In genomic region chr2:135876066-135876711, GRCh38 we compare ENCODE assay signal across 8 cellular contexts. TPM values are rescaled to one million over a fixed set of nuclear protein-coding genes. Genes with fewer than 3 reads are reported as not detected.
DNase-seq lines count a peak whose midpoint lies in the region; ATAC-seq and TF ChIP-seq lines count a peak whose summit lies in the region.

MCM6 (minus strand) TSS chr2:135876443; CDS start chr2:135876365, 78 bp downstream.

- H3K27ac Mint-ChIP-seq in naive thymus-derived CD4-positive, alpha-beta T cell: peak within 1 kb of the TSS; percentile 84 to 97 (median 95)
- H3K27ac Mint-ChIP-seq in stimulated activated naive B cell treated with anti-CD40 and anti-IgM and Interleukin-4, amounts not matched to agents 10 μg/mL and 1 μg/mL and 100 μg/mL, for 72 hours: peak within 1 kb of the TSS; percentile 97

- TF ChIP-seq CTCF in DND-41 (IDR thresholded peaks at IDR 0.05; ENCODE audit: borderline replicate concordance, extremely low read depth, low read length, poor library complexity, severe bottlenecking) (peak; percentile 4), fibroblast of lung (conservative IDR thresholded peaks at IDR 0.05 in 1 of 2, IDR thresholded peaks at IDR 0.05 in 1 of 2; ENCODE audit: low read depth in 1 of 2, low read length in 2 of 2) (no peak)

- H3K4me2 ChIP-seq in DND-41 (ENCODE audit: insufficient read depth, low read length) (peak within 1 kb of the TSS; percentile 85), Karpas-422 (ENCODE audit: low read depth, low read length, poor library complexity, severe bottlenecking) (peak within 1 kb of the TSS; percentile 97), fibroblast of lung (ENCODE audit: extremely low read depth, insufficient read depth, low read length) (peak within 1 kb of the TSS; percentile 85)

- peaks cover 43% of the 10 kb centered on the region for H4K20me1 ChIP-seq in DND-41 (ENCODE audit: insufficient read depth, low read length)
- H4K20me1 ChIP-seq in Karpas-422 (ENCODE audit: insufficient read depth, low read depth, low read length): 0 out of 2 replicates have a peak, but pooled peaks cover 4% of the 10 kb centered on the region
- no peaks in the 10 kb centered on the region for H4K20me1 ChIP-seq in fibroblast of lung (ENCODE audit: control insufficient read depth, extremely low read depth, insufficient read depth, low read length)

- no peaks in the 10 kb centered on the region for H3K9me3 ChIP-seq in DND-41 (ENCODE audit: insufficient read depth, low read length, severe bottlenecking)
- no peaks in the 10 kb centered on the region for H3K9me3 ChIP-seq in Karpas-422 (ENCODE audit: low read length)
- H3K9me3 ChIP-seq in fibroblast of lung (ENCODE audit: control insufficient read depth, insufficient read depth, low read depth, low read length): no peaks in the 10 kb centered on the region
- H3K9me3 ChIP-seq in naive thymus-derived CD4-positive, alpha-beta T cell (ENCODE audit: control insufficient read depth in 2 of 3, low read length in 3 of 3): no peaks in the 10 kb centered on the region

- H3K4me3 ChIP-seq in DND-41 (ENCODE audit: low read depth in 1 of 2, low read length in 2 of 2) (peak within 1 kb of the TSS; percentile 83 to 91), Karpas-422 (ENCODE audit: low read length) (peak within 1 kb of the TSS; percentile 91), fibroblast of lung (replicated peaks in 1 of 4; ENCODE audit: control extremely low read depth in 1 of 4, insufficient read depth in 1 of 4, low read depth in 3 of 4, low read length in 4 of 4) (peak within 1 kb of the TSS; percentile 68 to 85 (median 72))
- H3K4me3 ChIP-seq in naive thymus-derived CD4-positive, alpha-beta T cell (ENCODE audit: low read length): peak within 1 kb of the TSS; percentile 83

- peak within 1 kb of the TSS; percentile 97 for H3K27ac ChIP-seq in DND-41 (ENCODE audit: low read length)
- peak within 1 kb of the TSS; percentile 73 for H3K27ac ChIP-seq in Karpas-422 (ENCODE audit: low read length)
- H3K27ac ChIP-seq in fibroblast of lung (ENCODE audit: insufficient read depth, low read length): peak within 1 kb of the TSS; percentile 81
- H3K27ac ChIP-seq in naive thymus-derived CD4-positive, alpha-beta T cell (ENCODE audit: low read depth, low read length): peak within 1 kb of the TSS; percentile 84

- H2AFZ ChIP-seq in DND-41 (ENCODE audit: low read depth, low read length) (peak within 1 kb of the TSS; percentile 78), Karpas-422 (ENCODE audit: low read length) (peak within 1 kb of the TSS; percentile 96), fibroblast of lung (ENCODE audit: low read length) (peak within 1 kb of the TSS; percentile 66)

- H3K27me3 Mint-ChIP-seq in naive thymus-derived CD4-positive, alpha-beta T cell: peaks cover 0 to 5% (median 0%) of the 10 kb centered on the region in 5 donors
- no peaks in the 10 kb centered on the region for H3K27me3 Mint-ChIP-seq in stimulated activated naive B cell treated with anti-CD40 and anti-IgM and Interleukin-4, amounts not matched to agents 10 μg/mL and 1 μg/mL and 100 μg/mL, for 72 hours

- H3K4me1 ChIP-seq in DND-41 (ENCODE audit: insufficient read depth, low read length) (peaks cover 51% of the 10 kb centered on the region), Karpas-422 (ENCODE audit: low read length) (peaks cover 24% of the 10 kb centered on the region), fibroblast of lung (ENCODE audit: control insufficient read depth, extremely low read depth, insufficient read depth, low read length) (peaks cover 4% of the 10 kb centered on the region)
- H3K4me1 ChIP-seq in naive thymus-derived CD4-positive, alpha-beta T cell (ENCODE audit: control insufficient read depth in 2 of 2, insufficient read depth in 2 of 2, low read length in 2 of 2): peaks cover 12 to 18% of the 10 kb centered on the region in 2 donors

- peaks cover 0 to 23% (median 2%) of the 10 kb centered on the region in 5 donors for H3K36me3 Mint-ChIP-seq in naive thymus-derived CD4-positive, alpha-beta T cell
- H3K36me3 Mint-ChIP-seq in stimulated activated naive B cell treated with anti-CD40 and anti-IgM and Interleukin-4, amounts not matched to agents 10 μg/mL and 1 μg/mL and 100 μg/mL, for 72 hours: peaks cover 13 to 33% of the 10 kb centered on the region in 2 donors

- H3K9ac ChIP-seq in DND-41 (ENCODE audit: low read depth, low read length): peak within 1 kb of the TSS; percentile 96
- peak within 1 kb of the TSS; percentile 83 for H3K9ac ChIP-seq in Karpas-422 (ENCODE audit: low read length)
- H3K9ac ChIP-seq in fibroblast of lung (ENCODE audit: insufficient read depth, low read length): peak within 1 kb of the TSS; percentile 70

- intact Hi-C loops in naive thymus-derived CD4-positive, alpha-beta T cell (cut with micrococcal nuclease): loop anchor here (1.0 to 10.0 kb wide), 18 partner anchors 36 to 1751 kb away; partner anchors contain the start of genes CCNT2 (in 2 of the 2), DARS1 (in 2 of the 2), RAB3GAP1 (in 2 of the 2) and UBXN4 (in 2 of the 2)

- peaks cover 55% of the 10 kb centered on the region for H3K79me2 ChIP-seq in DND-41 (ENCODE audit: insufficient read depth, low read length)
- peaks cover 46% of the 10 kb centered on the region for H3K79me2 ChIP-seq in Karpas-422 (ENCODE audit: low read length)
- peaks cover 7% of the 10 kb centered on the region for H3K79me2 ChIP-seq in fibroblast of lung (ENCODE audit: control insufficient read depth, insufficient read depth, low read length)

- ATAC-seq in DND-41 (ENCODE audit: insufficient read depth, low read depth) (peak; percentile 87), GM21825 (IDR thresholded peaks at IDR 0.05; ENCODE audit: unreplicated experiment) (peak; percentile 90)
- ATAC-seq in naive thymus-derived CD4-positive, alpha-beta T cell: peak; percentile 96
- peak; percentile 91 to 94 for ATAC-seq in stimulated activated naive B cell treated with anti-CD40 and anti-IgM and Interleukin-4, amounts not matched to agents 10 μg/mL and 1 μg/mL and 100 μg/mL, for 72 hours (replicated peaks)

- H3K4me3 Mint-ChIP-seq in naive thymus-derived CD4-positive, alpha-beta T cell: peak within 1 kb of the TSS; percentile 85 to 97 (median 93)
- peak within 1 kb of the TSS; percentile 84 to 91 for H3K4me3 Mint-ChIP-seq in stimulated activated naive B cell treated with anti-CD40 and anti-IgM and Interleukin-4, amounts not matched to agents 10 μg/mL and 1 μg/mL and 100 μg/mL, for 72 hours

- H3K4me1 Mint-ChIP-seq in naive thymus-derived CD4-positive, alpha-beta T cell: peaks cover 23 to 44% (median 41%) of the 10 kb centered on the region in 7 donors
- H3K4me1 Mint-ChIP-seq in stimulated activated naive B cell treated with anti-CD40 and anti-IgM and Interleukin-4, amounts not matched to agents 10 μg/mL and 1 μg/mL and 100 μg/mL, for 72 hours: peaks cover 20 to 36% of the 10 kb centered on the region in 2 donors

- peaks cover 0 to 2% (median 0%) of the 10 kb centered on the region in 11 donors for H3K9me3 Mint-ChIP-seq in naive thymus-derived CD4-positive, alpha-beta T cell
- H3K9me3 Mint-ChIP-seq in stimulated activated naive B cell treated with anti-CD40 and anti-IgM and Interleukin-4, amounts not matched to agents 10 μg/mL and 1 μg/mL and 100 μg/mL, for 72 hours: no peaks in the 10 kb centered on the region

- H3K27me3 ChIP-seq in DND-41 (ENCODE audit: insufficient read depth, low read length, poor library complexity) (no peaks in the 10 kb centered on the region), Karpas-422 (ENCODE audit: low read length) (no peaks in the 10 kb centered on the region), fibroblast of lung (ENCODE audit: control insufficient read depth, insufficient read depth, low read length) (no peaks in the 10 kb centered on the region)
- no peaks in the 10 kb centered on the region for H3K27me3 ChIP-seq in naive thymus-derived CD4-positive, alpha-beta T cell (ENCODE audit: control insufficient read depth in 2 of 2, insufficient read depth in 2 of 2, low read length in 2 of 2)

- POLR2A ChIA-PET in naive thymus-derived CD4-positive, alpha-beta T cell (lab: Charles Lee): interaction anchor here (0.5 to 1.0 kb wide), 7 partner anchors 9 to 506 kb away, joined by 3 to 5 read pairs (median 4); partner anchors contain the start of genes R3HDM1 and ZRANB3

- DNase-seq in DND-41 (peak; percentile 100), Karpas-422 (peak; percentile 100), RKO (ENCODE audit: low spot score) (peak; percentile 99), activated T-helper 1 cell treated with Interleukin-2 at 50 U/mL for 16 hours (ENCODE audit: low read depth) (peak; percentile 97), fibroblast of lung (ENCODE audit: low read depth in 2 of 2) (peak; percentile 97 to 99)
- DNase-seq in naive thymus-derived CD4-positive, alpha-beta T cell: peak; percentile 91 to 99 (median 97)
- DNase-seq in stimulated activated naive B cell treated with anti-CD40 and anti-IgM and Interleukin-4, amounts not matched to agents 10 μg/mL and 1 μg/mL and 100 μg/mL, for 72 hours: peak; percentile 98

- H3K36me3 ChIP-seq in DND-41 (ENCODE audit: insufficient read depth, low read length) (peaks cover 48% of the 10 kb centered on the region), Karpas-422 (ENCODE audit: insufficient read depth, low read length) (peaks cover 26% of the 10 kb centered on the region), fibroblast of lung (ENCODE audit: control insufficient read depth, insufficient read depth, low read length) (no peaks in the 10 kb centered on the region)
- peaks cover 0 to 7% (median 0%) of the 10 kb centered on the region in 3 experiments for H3K36me3 ChIP-seq in naive thymus-derived CD4-positive, alpha-beta T cell (ENCODE audit: control insufficient read depth in 2 of 3, insufficient read depth in 3 of 3, low read length in 3 of 3)

- CTCF ChIA-PET in naive thymus-derived CD4-positive, alpha-beta T cell (lab: Charles Lee): interaction anchor here (0.6 kb wide), 1 partner anchor 230 kb away, joined by 4 read pairs; no protein-coding TSS in a partner anchor

- no peaks in the 10 kb centered on the region for H3K9me2 ChIP-seq in Karpas-422 (replicated peaks; ENCODE audit: insufficient read depth, low read length)

RNA-seq across cellular contexts. Expression of gene MCM6, which starts in this region (rescaled TPM):
- 35.4 and 48.3 TPM in 2 replicates for total RNA-seq in Karpas-422 (2014; rRNA removed; shearing (Covaris generic); ENCODE audit: low replicate concordance)
- 8.7 and 11.2 TPM in 2 replicates for total RNA-seq in fibroblast of lung
- polyA plus RNA-seq in fibroblast of lung: 36.0 and 60.2 TPM in 2 replicates
- polyA plus RNA-seq in fibroblast of lung (2012): 21.8 and 42.9 TPM in 2 replicates
- polyA minus RNA-seq in fibroblast of lung (ENCODE audit: low replicate concordance): 13.3 and 37.7 TPM in 2 replicates
- 100 to 1,000 TPM in 1 of 5 experiments, 10 to 100 TPM in 4; 12.1 to 105 (median 21.6) TPM for total RNA-seq in naive thymus-derived CD4-positive, alpha-beta T cell
- 10 to 100 TPM; 15.0 to 18.5 TPM for polyA plus RNA-seq in naive thymus-derived CD4-positive, alpha-beta T cell

Comparison
In these comparisons a context has a peak if more than half of its experiments do, and no peak if none do; other contexts are left out.
1. Peak in every context shown above with its lines: DNase-seq, ATAC-seq, H3K4me3 ChIP-seq and H3K27ac ChIP-seq.